ENCODE assay signal across 17 cellular contexts in genomic region chr4:118774989-118775388, GRCh38.
A peak's percentile ranks its signal among the peaks of the same experiment; 100 is the strongest.
DNase-seq lines count a peak whose midpoint lies in the region; ATAC-seq and TF ChIP-seq lines count a peak whose summit lies in the region.
"Had no signal": no experiment of that assay in that cellular context is flagged by ENCODE, and none has a peak within 500 bp of the region (broad histone marks: within the 10 kb centered on the region; RNA-seq: fewer than 3 reads in every experiment).

No MANE protein-coding gene starts in this region.

- no peak overlapping the region for H3K4me3 Mint-ChIP-seq in WTC11
- H3K4me3 Mint-ChIP-seq: activated CD8-positive, alpha-beta T cell treated with anti-CD3 and anti-CD28 coated beads, Interleukin-2, amount 10 ng/mL, durations not matched to agents 7 days and 5 days had no signal

- H3K27me3 ChIP-seq in GM23248 (replicated peaks; ENCODE audit: insufficient read depth) = no peaks in the 10 kb centered on the region
- H3K27me3 ChIP-seq in smooth muscle cell (ENCODE audit: low read depth) = no peaks in the 10 kb centered on the region
- H3K27me3 ChIP-seq: BLaER1 had no signal

- TF ChIP-seq CTCF in WTC11 (IDR thresholded peaks at IDR 0.05) (no peak), smooth muscle cell (IDR thresholded peaks at IDR 0.05; ENCODE audit: borderline replicate concordance, insufficient read depth, poor library complexity, severe bottlenecking) (no peak)

- H3K4me3 ChIP-seq in GM23248 = no peak overlapping the region
- no peak overlapping the region for H3K4me3 ChIP-seq in smooth muscle cell
- H3K4me3 ChIP-seq: BLaER1, PC-9 had no signal

- H3K27ac Mint-ChIP-seq in WTC11 = peak overlapping the region; percentile 53
- H3K27ac Mint-ChIP-seq: activated CD8-positive, alpha-beta T cell treated with anti-CD3 and anti-CD28 coated beads, Interleukin-2, amount 10 ng/mL, durations not matched to agents 7 days and 5 days had no signal

- peaks cover 80% of the 10 kb centered on the region for H3K79me2 ChIP-seq in GM23248 (ENCODE audit: insufficient read depth)
- H3K79me2 ChIP-seq in smooth muscle cell (ENCODE audit: low read depth) = peaks cover 25% of the 10 kb centered on the region

- H3K9ac ChIP-seq in GM23248 = no peak overlapping the region
- H3K9ac ChIP-seq in smooth muscle cell (ENCODE audit: low read depth) = no peak overlapping the region
- H3K9ac ChIP-seq: BLaER1 had no signal

- H3K36me3 ChIP-seq in GM23248 (ENCODE audit: low read depth) (peaks cover 19% of the 10 kb centered on the region), smooth muscle cell (ENCODE audit: low read depth) (peaks cover 3% of the 10 kb centered on the region)
- H3K36me3 ChIP-seq: BLaER1 had no signal

- WGBS in GM23248 (ENCODE audit: low coverage in 1 of 2, low lambda C conversion rate in 2 of 2, missing lambda C conversion rate in 2 of 2), 2 experiments = 91 to 94% methylated on average over 3 of the region's 3 CpGs
- 50% methylated on average over 3 of the region's 3 CpGs for WGBS in smooth muscle cell (ENCODE audit: low lambda C conversion rate)

- no peak overlapping the region for H2AFZ ChIP-seq in GM23248
- no peak overlapping the region for H2AFZ ChIP-seq in smooth muscle cell (ENCODE audit: low read depth)
- H2AFZ ChIP-seq: PC-9 had no signal

- peaks cover 25% of the 10 kb centered on the region for H3K4me1 Mint-ChIP-seq in WTC11

- POLR2A ChIA-PET in WTC11 (lab: Charles Lee) = no interaction called here

- H4K20me1 ChIP-seq in GM23248 (ENCODE audit: insufficient read depth) (0 out of 2 replicates have a peak, but pooled peaks cover 4% of the 10 kb centered on the region), smooth muscle cell (ENCODE audit: low read depth) (peaks cover 76% of the 10 kb centered on the region)
- H4K20me1 ChIP-seq: BLaER1 had no signal

- in situ Hi-C loops in GM23248 (cut with MboI) = loop anchor here (25.0 kb wide), 1 partner anchor 187 kb away; no protein-coding TSS in a partner anchor

- H3K27me3 Mint-ChIP-seq in WTC11 (ENCODE audit: low read depth) = no peaks in the 10 kb centered on the region

- H3K27ac ChIP-seq in GM23248 (peak overlapping the region; percentile 27), smooth muscle cell (ENCODE audit: low read depth) (peak overlapping the region; percentile 78)
- H3K27ac ChIP-seq: BLaER1, HL-60, PC-9 had no signal

- CTCF ChIA-PET in WTC11 (lab: Charles Lee) = interaction anchor here (1.3 to 3.6 kb wide), 5 partner anchors 90 to 194 kb away, joined by 3 to 13 read pairs (median 7); partner anchors contain the start of gene SYNPO2

- H3K36me3 Mint-ChIP-seq in WTC11 = peaks cover 19% of the 10 kb centered on the region

- peaks cover 51% of the 10 kb centered on the region for H3K4me1 ChIP-seq in GM23248 (ENCODE audit: insufficient read depth)
- H3K4me1 ChIP-seq in smooth muscle cell (ENCODE audit: low read depth) = peaks cover 35% of the 10 kb centered on the region
- H3K4me1 ChIP-seq: BLaER1 had no signal

- H3K9me3 Mint-ChIP-seq in WTC11 = peaks cover 22% of the 10 kb centered on the region

- H3K4me2 ChIP-seq in GM23248 (ENCODE audit: unreplicated experiment) (peak overlapping the region; percentile 28), smooth muscle cell (peak overlapping the region; percentile 53)
- H3K4me2 ChIP-seq: BLaER1, PC-9 had no signal

- peaks cover 94% of the 10 kb centered on the region for H3F3A ChIP-seq in GM23248 (ENCODE audit: insufficient read depth)
- peaks cover 68% of the 10 kb centered on the region for H3F3A ChIP-seq in smooth muscle cell (ENCODE audit: low read depth)

- peak; percentile 53 for DNase-seq in GM23248
- DNase-seq in WTC11 (ENCODE audit: low spot score) = no peak
- DNase-seq in glomerular visceral epithelial cell (ENCODE audit: extremely low spot score) = peak; percentile 24
- DNase-seq in smooth muscle cell (lab: John Stamatoyannopoulos, UW; ENCODE audit: unreplicated experiment) = no peak
- DNase-seq in NCI-H187 treated with DMSO at 0.1 percent for 48 hours (lab: John Stamatoyannopoulos, UW) = no peak
- no peak for DNase-seq in stimulated activated CD4-positive, alpha-beta T cell treated with anti-CD3 and anti-CD28 coated beads, Interleukin-12 subunit alpha, Interleukin-12 subunit beta, amount 100 ng/mL, for 4 hours
- DNase-seq in activated effector memory CD4-positive, alpha-beta T cell treated with anti-CD3 and anti-CD28 coated beads, Interleukin-2, amount 50 U/mL, for 16 hours = no peak
- DNase-seq: activated CD8-positive, alpha-beta T cell treated with anti-CD3 and anti-CD28 coated beads, Interleukin-2, amount 10 ng/mL, durations not matched to agents 7 days and 5 days; anterior cingulate cortex; Karpas-422; NCI-H526; stimulated activated CD4-positive, alpha-beta T cell treated with anti-CD3 and anti-CD28 coated beads, Interleukin-4, amount 100 ng/mL, for 4 hours had no signal

- H3K9me3 ChIP-seq in GM23248 (ENCODE audit: low read depth) (no peaks in the 10 kb centered on the region), smooth muscle cell (replicated peaks; ENCODE audit: low read depth) (no peaks in the 10 kb centered on the region)
- H3K9me3 ChIP-seq: BLaER1 had no signal

- ATAC-seq in WTC11 = peak; percentile 14; the same call in 1 of the 2 replicates
- no peak for ATAC-seq in GM21367 (IDR thresholded peaks at IDR 0.05; ENCODE audit: unreplicated experiment)
- ATAC-seq: activated CD8-positive, alpha-beta T cell treated with anti-CD3 and anti-CD28 coated beads, Interleukin-2, amount 10 ng/mL, durations not matched to agents 7 days and 5 days; sciatic nerve had no signal

- H3K9me2 ChIP-seq in GM23248 (ENCODE audit: insufficient read depth) = no peaks in the 10 kb centered on the region

TF ChIP-seq in WTC11, 78 proteins besides CTCF, POLR2A, EP300 and RAD21:
- TF ChIP-seq PRRX2 (CRISPR knock-in tag; IDR thresholded peaks at IDR 0.05) (no peak), SMAD3 (CRISPR knock-in tag; IDR thresholded peaks at IDR 0.05; ENCODE audit: borderline replicate concordance) (no peak), FOXJ3 (CRISPR knock-in tag; IDR thresholded peaks at IDR 0.05; ENCODE audit: borderline replicate concordance) (no peak), ZNF138 (CRISPR knock-in tag; conservative IDR thresholded peaks at IDR 0.05) (no peak), RORB (CRISPR knock-in tag; IDR thresholded peaks at IDR 0.05) (no peak), E2F4 (CRISPR knock-in tag; IDR thresholded peaks at IDR 0.05; ENCODE audit: borderline replicate concordance, low read depth) (no peak), PRDM15 (CRISPR knock-in tag; IDR thresholded peaks at IDR 0.05) (no peak), TCF7 (CRISPR knock-in tag; IDR thresholded peaks at IDR 0.05; ENCODE audit: low read depth) (no peak)

Comparison
In these comparisons a context has a peak if more than half of its experiments do, and no peak if none do; other contexts are left out.
1. DNase-seq: peak in GM23248 (single experiment) and glomerular visceral epithelial cell (single experiment); none in WTC11 (single experiment), smooth muscle cell (single experiment), NCI-H187 treated with DMSO at 0.1 percent for 48 hours (single experiment), stimulated activated CD4-positive, alpha-beta T cell treated with anti-CD3 and anti-CD28 coated beads, Interleukin-12 subunit alpha, Interleukin-12 subunit beta, amount 100 ng/mL, for 4 hours (single experiment) and activated effector memory CD4-positive, alpha-beta T cell treated with anti-CD3 and anti-CD28 coated beads, Interleukin-2, amount 50 U/mL, for 16 hours (single experiment).